8 cellular contexts compared by ENCODE assay signal in the genomic region with DNA sequence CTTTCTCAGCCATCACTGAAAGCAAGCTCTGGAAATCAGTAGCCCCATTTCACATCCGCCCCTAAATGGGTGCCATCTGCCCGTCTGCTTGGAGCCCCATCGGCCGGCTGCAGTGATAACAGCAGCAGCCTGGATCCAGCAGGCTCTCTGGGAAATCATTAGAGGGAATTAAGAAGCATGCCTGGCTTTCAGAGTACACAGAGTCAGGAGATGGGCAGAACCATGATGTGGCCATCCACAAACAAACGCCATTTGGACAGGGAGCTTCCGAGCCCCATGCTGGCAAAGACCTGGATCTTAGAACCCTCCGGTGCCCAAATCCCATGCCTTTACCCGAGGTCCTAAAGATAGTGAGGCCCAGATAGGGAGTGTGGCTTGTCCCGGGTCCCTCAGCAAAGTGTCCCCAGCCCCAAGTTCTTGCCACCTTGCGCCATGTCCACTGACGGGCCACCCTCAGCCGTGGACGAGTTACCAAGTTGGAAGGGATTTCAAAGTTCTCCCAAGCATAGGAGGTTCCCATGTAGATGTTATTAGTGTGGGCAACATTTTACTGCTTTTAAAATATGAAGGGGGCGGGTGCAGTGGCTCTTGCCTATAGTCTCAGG. TPM values are rescaled to one million over a fixed set of nuclear protein-coding genes. Genes with fewer than 3 reads are reported as not detected.
A peak's percentile ranks its signal among the peaks of the same experiment; 100 is the strongest.
DNase-seq lines count a peak whose midpoint lies in the region; ATAC-seq and TF ChIP-seq lines count a peak whose summit lies in the region.

No MANE protein-coding gene starts in this region.

- no peaks in the 10 kb centered on the region for H3K36me3 ChIP-seq in CD4-positive, CD25-positive, alpha-beta regulatory T cell (ENCODE audit: control insufficient read depth, insufficient read depth, low read length)

- H3K27ac ChIP-seq in CD4-positive, CD25-positive, alpha-beta regulatory T cell (ENCODE audit: insufficient read depth, low read length, poor library complexity, severe bottlenecking): peak overlapping the region; percentile 76

- H3K9me3 Mint-ChIP-seq in CD4-positive, CD25-positive, alpha-beta regulatory T cell: no peaks in the 10 kb centered on the region
- no peaks in the 10 kb centered on the region for H3K9me3 Mint-ChIP-seq in effector memory CD8-positive, alpha-beta T cell
- H3K9me3 Mint-ChIP-seq in nephron progenitor cell: peaks cover 6% of the 10 kb centered on the region

- H3K36me3 Mint-ChIP-seq in CD4-positive, CD25-positive, alpha-beta regulatory T cell: no peaks in the 10 kb centered on the region
- H3K36me3 Mint-ChIP-seq in effector memory CD8-positive, alpha-beta T cell (ENCODE audit: insufficient read depth): peaks cover 39% of the 10 kb centered on the region
- H3K36me3 Mint-ChIP-seq in nephron progenitor cell (ENCODE audit: low read depth): no peaks in the 10 kb centered on the region

- no peaks in the 10 kb centered on the region for H3K27me3 ChIP-seq in CD4-positive, CD25-positive, alpha-beta regulatory T cell (ENCODE audit: control insufficient read depth, insufficient read depth, low read length)

- H3K4me3 ChIP-seq in CD4-positive, CD25-positive, alpha-beta regulatory T cell (ENCODE audit: low read depth, low read length): peak overlapping the region; percentile 68

- no peak for DNase-seq in CD4-positive, CD25-positive, alpha-beta regulatory T cell
- DNase-seq in NCI-H524 (lab: John Stamatoyannopoulos, UW): peak; percentile 58 to 77
- no peak for DNase-seq in effector memory CD8-positive, alpha-beta T cell
- no peak for DNase-seq in nephron progenitor cell
- no peak for DNase-seq in RKO (ENCODE audit: low spot score)
- no peak for DNase-seq in DMS153 (lab: John Stamatoyannopoulos, UW)
- DNase-seq in cortex of kidney (lab: John Stamatoyannopoulos, UW): no peak
- DNase-seq in COR-L47 (lab: John Stamatoyannopoulos, UW): no peak

- H3K27ac Mint-ChIP-seq in CD4-positive, CD25-positive, alpha-beta regulatory T cell: peak overlapping the region; percentile 86 to 96 (median 89)
- peak overlapping the region; percentile 97 to 98 for H3K27ac Mint-ChIP-seq in effector memory CD8-positive, alpha-beta T cell
- no peak overlapping the region for H3K27ac Mint-ChIP-seq in nephron progenitor cell

- H3K4me1 ChIP-seq in CD4-positive, CD25-positive, alpha-beta regulatory T cell (ENCODE audit: control insufficient read depth, insufficient read depth, low read length, poor library complexity, severe bottlenecking): peaks cover 36% of the 10 kb centered on the region

- no peak for TF ChIP-seq CTCF in nephron progenitor cell (IDR thresholded peaks at IDR 0.05)

- ATAC-seq in CD4-positive, CD25-positive, alpha-beta regulatory T cell (ENCODE audit: low read depth in 2 of 2): no peak
- no peak for ATAC-seq in effector memory CD8-positive, alpha-beta T cell (replicated peaks)

- peaks cover 16 to 35% (median 20%) of the 10 kb centered on the region in 4 donors for H3K4me1 Mint-ChIP-seq in CD4-positive, CD25-positive, alpha-beta regulatory T cell
- H3K4me1 Mint-ChIP-seq in effector memory CD8-positive, alpha-beta T cell (ENCODE audit: low read depth in 2 of 2): peaks cover 21 to 26% of the 10 kb centered on the region in 2 donors
- peaks cover 40% of the 10 kb centered on the region for H3K4me1 Mint-ChIP-seq in nephron progenitor cell

- no peaks in the 10 kb centered on the region for H3K27me3 Mint-ChIP-seq in CD4-positive, CD25-positive, alpha-beta regulatory T cell
- no peaks in the 10 kb centered on the region for H3K27me3 Mint-ChIP-seq in effector memory CD8-positive, alpha-beta T cell
- peaks cover 30% of the 10 kb centered on the region for H3K27me3 Mint-ChIP-seq in nephron progenitor cell (ENCODE audit: low read depth, poor library complexity)

- H3K9me3 ChIP-seq in CD4-positive, CD25-positive, alpha-beta regulatory T cell (ENCODE audit: control insufficient read depth in 2 of 2, low read length in 2 of 2): no peaks in the 10 kb centered on the region

- H3K4me3 Mint-ChIP-seq in CD4-positive, CD25-positive, alpha-beta regulatory T cell: peak overlapping the region; percentile 89 to 93 (median 92)
- peak overlapping the region; percentile 91 to 95 for H3K4me3 Mint-ChIP-seq in effector memory CD8-positive, alpha-beta T cell
- peak overlapping the region; percentile 84 for H3K4me3 Mint-ChIP-seq in nephron progenitor cell

RNA-seq across cellular contexts. Expression of a gene that starts 1.0 kb away (rescaled TPM):
- total RNA-seq in CD4-positive, CD25-positive, alpha-beta regulatory T cell: 281 TPM
- polyA plus RNA-seq in CD4-positive, CD25-positive, alpha-beta regulatory T cell: 100 to 1,000 TPM; 628 to 696 (median 645) TPM

Comparison
In these comparisons a context has a peak if more than half of its experiments do, and no peak if none do; other contexts are left out.
1. DNase-seq: peak in NCI-H524 (2 of 2); none in CD4-positive, CD25-positive, alpha-beta regulatory T cell (0 of 3), effector memory CD8-positive, alpha-beta T cell (0 of 3), nephron progenitor cell (single experiment), RKO (single experiment), DMS153 (single experiment), cortex of kidney (single experiment) and COR-L47 (single experiment).
2. Peak in every context shown above with its lines, with median percentiles within 50 percentile points of each other: H3K4me3 Mint-ChIP-seq.